Comparison of ENCODE assay signal across 1 cellular context in genomic region chr21:43789276-43790052, GRCh38.
TF ChIP-seq lines count a peak whose summit lies in the region.

Gene RRP1, plus strand, starts transcription at chr21:43789577. Its CDS starts 53 bp downstream, at chr21:43789630.

TF ChIP-seq in K562, 482 proteins besides CTCF, POLR2A, EP300 and RAD21 (continued from another document and continues in another):
- TF ChIP-seq MITF (IDR thresholded peaks at IDR 0.05) (peak; percentile 56; the same call in 1 of the 2 replicates), FOXP1 (CRISPR knock-in tag; IDR thresholded peaks at IDR 0.05) (peak; percentile 89), HNRNPLL (IDR thresholded peaks at IDR 0.05; ENCODE audit: low read depth, low read length, poor library complexity, severe bottlenecking) (peak; percentile 68), AFF4 (CRISPR knock-in tag; IDR thresholded peaks at IDR 0.05) (peak; percentile 14; the same call in 1 of the 2 replicates), RNF219 (CRISPR knock-in tag; IDR thresholded peaks at IDR 0.05) (no peak), POU5F1 (IDR thresholded peaks at IDR 0.05; ENCODE audit: borderline replicate concordance, low read depth, low read length, partially characterized antibody) (peak; percentile 62), HSF4 (CRISPR knock-in tag; IDR thresholded peaks at IDR 0.05; ENCODE audit: borderline replicate concordance) (peak; percentile 45; the same call in 1 of the 2 replicates), FOXJ2 (tag; IDR thresholded peaks at IDR 0.05) (peak; percentile 83), ZBTB34 (CRISPR knock-in tag; IDR thresholded peaks at IDR 0.05) (no peak), NFE2 (IDR thresholded peaks at IDR 0.05; ENCODE audit: low read depth) (peak; percentile 33; the same call in 1 of the 2 replicates), CBX5 (IDR thresholded peaks at IDR 0.05; ENCODE audit: borderline replicate concordance, low read depth) (peak; percentile 52; the same call in 1 of the 2 replicates), GMEB1 (CRISPR knock-in tag; IDR thresholded peaks at IDR 0.05) (0 out of 2 replicates have a peak, but pooled peaks have one; percentile 43), SIX5 (IDR thresholded peaks at IDR 0.05; ENCODE audit: borderline replicate concordance in 1 of 2, insufficient read depth in 1 of 2, low read depth in 1 of 2, low read length in 2 of 2) (peak; percentile 36 to 40; a peak in 3 of 4 replicates), RREB1 (CRISPR knock-in tag; IDR thresholded peaks at IDR 0.05) (peak; percentile 82), SMAD4 (CRISPR knock-in tag; conservative IDR thresholded peaks at IDR 0.05) (0 out of 2 replicates have a peak, but pooled peaks have one; percentile 44), ARID3B (CRISPR knock-in tag; IDR thresholded peaks at IDR 0.05; ENCODE audit: borderline replicate concordance) (0 out of 2 replicates have a peak, but pooled peaks have one; percentile 44), FOXK2 (conservative IDR thresholded peaks at IDR 0.05 in 1 of 2, IDR thresholded peaks at IDR 0.05 in 1 of 2; ENCODE audit: low read depth in 2 of 2) (no peak), ZNF436 (CRISPR knock-in tag; IDR thresholded peaks at IDR 0.05) (no peak), HMGN3 (IDR thresholded peaks at IDR 0.05; ENCODE audit: borderline replicate concordance, extremely low read depth, insufficient read length, low read depth, low read length) (peak; percentile 81), ILF3 (IDR thresholded peaks at IDR 0.05; ENCODE audit: borderline replicate concordance) (peak; percentile 22; the same call in 1 of the 2 replicates), TARDBP (IDR thresholded peaks at IDR 0.05) (peak; percentile 82), CEBPG (CRISPR knock-in tag; IDR thresholded peaks at IDR 0.05) (peak; percentile 30; the same call in 1 of the 2 replicates), CEBPG (tag; conservative IDR thresholded peaks at IDR 0.05 in 1 of 2, IDR thresholded peaks at IDR 0.05 in 1 of 2) (no peak), HNRNPUL1 (IDR thresholded peaks at IDR 0.05; ENCODE audit: low read length) (no peak), TOE1 (IDR thresholded peaks at IDR 0.05; ENCODE audit: borderline replicate concordance) (no peak), TOE1 (CRISPR knock-in tag; IDR thresholded peaks at IDR 0.05; ENCODE audit: borderline replicate concordance, low read depth) (no peak), SRSF7 (optimal IDR thresholded peaks at IDR 0.05; ENCODE audit: low read depth, low read length) (no peak), MBD2 (IDR thresholded peaks at IDR 0.05; ENCODE audit: borderline replicate concordance, low read depth) (no peak; the same call in 1 of the 2 replicates), REST (CRISPR knock-in tag; IDR thresholded peaks at IDR 0.05; ENCODE audit: low read depth) (peak; percentile 65), SIN3A (IDR thresholded peaks at IDR 0.05; ENCODE audit: borderline replicate concordance in 2 of 2, control insufficient read depth in 1 of 2, low read depth in 2 of 2, low read length in 2 of 2) (peak; percentile 98 to 99), PHF21A (IDR thresholded peaks at IDR 0.05; ENCODE audit: borderline replicate concordance, low read depth) (no peak), KLF6 (CRISPR knock-in tag; IDR thresholded peaks at IDR 0.05; ENCODE audit: borderline replicate concordance) (no peak)
